Comparison of ENCODE assay signal across 1 cellular context in the genomic region with DNA sequence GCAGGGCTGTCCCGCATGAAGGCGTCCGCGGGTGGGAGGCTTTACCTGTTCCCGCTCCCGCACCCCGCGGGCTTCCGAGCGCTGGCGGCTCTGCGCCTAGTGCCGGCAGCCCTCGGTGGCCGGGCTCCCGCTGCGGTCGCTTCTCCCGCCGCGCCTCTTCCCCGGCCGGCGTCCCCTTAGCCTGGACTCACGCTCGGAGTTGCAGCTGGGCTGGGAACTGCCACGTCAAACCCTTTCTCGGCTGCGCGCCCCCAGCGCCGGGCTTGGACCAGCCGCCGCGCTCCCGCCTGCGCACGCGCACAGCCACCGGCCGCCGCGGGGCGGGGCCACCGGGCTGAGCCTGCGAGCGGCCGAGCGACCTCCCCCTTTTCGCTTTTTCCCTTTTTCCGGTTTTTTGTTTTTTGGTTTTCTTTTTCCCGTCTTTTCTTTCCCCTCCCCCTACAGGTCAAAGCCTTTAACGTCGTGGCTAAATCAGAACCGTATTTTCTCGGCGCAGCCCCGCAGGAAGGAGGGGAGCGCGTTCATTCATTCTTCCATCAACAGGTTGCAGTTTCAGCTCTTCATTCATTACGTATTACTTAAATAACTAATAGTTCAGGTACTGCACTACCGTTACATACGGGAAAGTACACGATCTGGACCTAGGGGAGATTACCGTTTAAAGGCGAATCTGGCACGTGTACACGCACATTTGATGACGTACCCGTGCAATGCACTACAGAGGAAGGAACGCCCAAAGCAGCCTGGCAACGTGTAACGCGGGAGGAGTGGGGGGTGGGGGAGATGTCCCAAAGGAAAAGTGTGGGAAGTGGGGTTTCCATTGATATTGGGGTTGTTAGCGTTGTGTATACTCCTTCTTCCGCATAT.
TF ChIP-seq lines count a peak whose summit lies in the region.

A gene with protein sequence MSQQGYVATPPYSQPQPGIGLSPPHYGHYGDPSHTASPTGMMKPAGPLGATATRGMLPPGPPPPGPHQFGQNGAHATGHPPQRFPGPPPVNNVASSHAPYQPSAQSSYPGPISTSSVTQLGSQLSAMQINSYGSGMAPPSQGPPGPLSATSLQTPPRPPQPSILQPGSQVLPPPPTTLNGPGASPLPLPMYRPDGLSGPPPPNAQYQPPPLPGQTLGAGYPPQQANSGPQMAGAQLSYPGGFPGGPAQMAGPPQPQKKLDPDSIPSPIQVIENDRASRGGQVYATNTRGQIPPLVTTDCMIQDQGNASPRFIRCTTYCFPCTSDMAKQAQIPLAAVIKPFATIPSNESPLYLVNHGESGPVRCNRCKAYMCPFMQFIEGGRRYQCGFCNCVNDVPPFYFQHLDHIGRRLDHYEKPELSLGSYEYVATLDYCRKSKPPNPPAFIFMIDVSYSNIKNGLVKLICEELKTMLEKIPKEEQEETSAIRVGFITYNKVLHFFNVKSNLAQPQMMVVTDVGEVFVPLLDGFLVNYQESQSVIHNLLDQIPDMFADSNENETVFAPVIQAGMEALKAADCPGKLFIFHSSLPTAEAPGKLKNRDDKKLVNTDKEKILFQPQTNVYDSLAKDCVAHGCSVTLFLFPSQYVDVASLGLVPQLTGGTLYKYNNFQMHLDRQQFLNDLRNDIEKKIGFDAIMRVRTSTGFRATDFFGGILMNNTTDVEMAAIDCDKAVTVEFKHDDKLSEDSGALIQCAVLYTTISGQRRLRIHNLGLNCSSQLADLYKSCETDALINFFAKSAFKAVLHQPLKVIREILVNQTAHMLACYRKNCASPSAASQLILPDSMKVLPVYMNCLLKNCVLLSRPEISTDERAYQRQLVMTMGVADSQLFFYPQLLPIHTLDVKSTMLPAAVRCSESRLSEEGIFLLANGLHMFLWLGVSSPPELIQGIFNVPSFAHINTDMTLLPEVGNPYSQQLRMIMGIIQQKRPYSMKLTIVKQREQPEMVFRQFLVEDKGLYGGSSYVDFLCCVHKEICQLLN (minus strand): TSS at position 231 of the 867 bp plus-strand sequence. CDS start 2,430 bp downstream, outside the sequence.

TF ChIP-seq in K562, 482 proteins besides CTCF, POLR2A, EP300 and RAD21 (continued from another document):
- TF ChIP-seq, protein P1, sequence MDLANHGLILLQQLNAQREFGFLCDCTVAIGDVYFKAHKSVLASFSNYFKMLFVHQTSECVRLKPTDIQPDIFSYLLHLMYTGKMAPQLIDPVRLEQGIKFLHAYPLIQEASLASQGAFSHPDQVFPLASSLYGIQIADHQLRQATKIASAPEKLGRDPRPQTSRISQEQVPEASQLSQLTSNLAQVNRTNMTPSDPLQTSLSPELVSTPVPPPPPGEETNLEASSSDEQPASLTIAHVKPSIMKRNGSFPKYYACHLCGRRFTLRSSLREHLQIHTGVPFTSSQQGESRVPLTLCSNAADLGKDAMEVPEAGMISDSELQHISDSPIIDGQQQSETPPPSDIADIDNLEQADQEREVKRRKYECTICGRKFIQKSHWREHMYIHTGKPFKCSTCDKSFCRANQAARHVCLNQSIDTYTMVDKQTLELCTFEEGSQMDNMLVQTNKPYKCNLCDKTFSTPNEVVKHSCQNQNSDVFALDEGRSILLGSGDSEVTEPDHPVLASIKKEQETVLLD (IDR thresholded peaks at IDR 0.05), result no peak
- 0 out of 2 replicates have a peak, but pooled peaks have one; percentile 67 for TF ChIP-seq FOXK1 (CRISPR knock-in tag; IDR thresholded peaks at IDR 0.05; ENCODE audit: borderline replicate concordance)
- TF ChIP-seq, protein P2, sequence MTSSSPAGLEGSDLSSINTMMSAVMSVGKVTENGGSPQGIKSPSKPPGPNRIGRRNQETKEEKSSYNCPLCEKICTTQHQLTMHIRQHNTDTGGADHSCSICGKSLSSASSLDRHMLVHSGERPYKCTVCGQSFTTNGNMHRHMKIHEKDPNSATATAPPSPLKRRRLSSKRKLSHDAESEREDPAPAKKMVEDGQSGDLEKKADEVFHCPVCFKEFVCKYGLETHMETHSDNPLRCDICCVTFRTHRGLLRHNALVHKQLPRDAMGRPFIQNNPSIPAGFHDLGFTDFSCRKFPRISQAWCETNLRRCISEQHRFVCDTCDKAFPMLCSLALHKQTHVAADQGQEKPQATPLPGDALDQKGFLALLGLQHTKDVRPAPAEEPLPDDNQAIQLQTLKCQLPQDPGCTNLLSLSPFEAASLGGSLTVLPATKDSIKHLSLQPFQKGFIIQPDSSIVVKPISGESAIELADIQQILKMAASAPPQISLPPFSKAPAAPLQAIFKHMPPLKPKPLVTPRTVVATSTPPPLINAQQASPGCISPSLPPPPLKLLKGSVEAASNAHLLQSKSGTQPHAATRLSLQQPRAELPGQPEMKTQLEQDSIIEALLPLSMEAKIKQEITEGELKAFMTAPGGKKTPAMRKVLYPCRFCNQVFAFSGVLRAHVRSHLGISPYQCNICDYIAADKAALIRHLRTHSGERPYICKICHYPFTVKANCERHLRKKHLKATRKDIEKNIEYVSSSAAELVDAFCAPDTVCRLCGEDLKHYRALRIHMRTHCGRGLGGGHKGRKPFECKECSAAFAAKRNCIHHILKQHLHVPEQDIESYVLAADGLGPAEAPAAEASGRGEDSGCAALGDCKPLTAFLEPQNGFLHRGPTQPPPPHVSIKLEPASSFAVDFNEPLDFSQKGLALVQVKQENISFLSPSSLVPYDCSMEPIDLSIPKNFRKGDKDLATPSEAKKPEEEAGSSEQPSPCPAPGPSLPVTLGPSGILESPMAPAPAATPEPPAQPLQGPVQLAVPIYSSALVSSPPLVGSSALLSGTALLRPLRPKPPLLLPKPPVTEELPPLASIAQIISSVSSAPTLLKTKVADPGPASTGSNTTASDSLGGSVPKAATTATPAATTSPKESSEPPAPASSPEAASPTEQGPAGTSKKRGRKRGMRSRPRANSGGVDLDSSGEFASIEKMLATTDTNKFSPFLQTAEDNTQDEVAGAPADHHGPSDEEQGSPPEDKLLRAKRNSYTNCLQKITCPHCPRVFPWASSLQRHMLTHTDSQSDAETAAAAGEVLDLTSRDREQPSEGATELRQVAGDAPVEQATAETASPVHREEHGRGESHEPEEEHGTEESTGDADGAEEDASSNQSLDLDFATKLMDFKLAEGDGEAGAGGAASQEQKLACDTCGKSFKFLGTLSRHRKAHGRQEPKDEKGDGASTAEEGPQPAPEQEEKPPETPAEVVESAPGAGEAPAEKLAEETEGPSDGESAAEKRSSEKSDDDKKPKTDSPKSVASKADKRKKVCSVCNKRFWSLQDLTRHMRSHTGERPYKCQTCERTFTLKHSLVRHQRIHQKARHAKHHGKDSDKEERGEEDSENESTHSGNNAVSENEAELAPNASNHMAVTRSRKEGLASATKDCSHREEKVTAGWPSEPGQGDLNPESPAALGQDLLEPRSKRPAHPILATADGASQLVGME (CRISPR knock-in tag; IDR thresholded peaks at IDR 0.05), result no peak
- no peak for TF ChIP-seq XRCC4 (IDR thresholded peaks at IDR 0.05; ENCODE audit: extremely low read depth, insufficient read depth, insufficient read length)
- no peak for TF ChIP-seq RHOXF2B (CRISPR knock-in tag; conservative IDR thresholded peaks at IDR 0.05)
- TF ChIP-seq FOXK2 (conservative IDR thresholded peaks at IDR 0.05 in 1 of 2, IDR thresholded peaks at IDR 0.05 in 1 of 2; ENCODE audit: low read depth in 2 of 2), result peak in 1 of 2 experiments; percentile 34; a peak in 2 of 4 replicates
- TF ChIP-seq MTA3 (IDR thresholded peaks at IDR 0.05; ENCODE audit: borderline replicate concordance), result no peak; the same call in 1 of the 2 replicates
- TF ChIP-seq HMG20A (CRISPR knock-in tag; conservative IDR thresholded peaks at IDR 0.05), result no peak
TF ChIP-seq in K562: peak in this region for 106.
